In genomic region chr2:54666741-54667639, GRCh38 we compare ENCODE assay signal across 1 cellular context.
TF ChIP-seq lines count a peak whose summit lies in the region.

No MANE protein-coding gene starts in this region.

TF ChIP-seq in HepG2, 621 proteins besides CTCF, POLR2A, EP300 and RAD21 (continued from another document and continues in another):
- TF ChIP-seq KIAA2018 (CRISPR knock-in tag; IDR thresholded peaks at IDR 0.05; ENCODE audit: borderline replicate concordance) (no peak), ZNF572 (CRISPR knock-in tag; IDR thresholded peaks at IDR 0.05) (no peak), MEF2D (CRISPR knock-in tag; IDR thresholded peaks at IDR 0.05) (no peak), ZNF276 (CRISPR knock-in tag; IDR thresholded peaks at IDR 0.05; ENCODE audit: low read depth) (peak; percentile 35; the same call in 1 of the 2 replicates), ZHX1 (CRISPR knock-in tag; IDR thresholded peaks at IDR 0.05; ENCODE audit: low read depth) (peak; percentile 75; the same call in 1 of the 2 replicates), ZNF564 (CRISPR knock-in tag; IDR thresholded peaks at IDR 0.05) (no peak), RELA (CRISPR knock-in tag; IDR thresholded peaks at IDR 0.05) (no peak), E2F1 (CRISPR knock-in tag; IDR thresholded peaks at IDR 0.05) (no peak), BCL6 (CRISPR knock-in tag; IDR thresholded peaks at IDR 0.05) (peak; percentile 78), NR2F6 (IDR thresholded peaks at IDR 0.05) (peak; percentile 90), NR2F6 (CRISPR knock-in tag; IDR thresholded peaks at IDR 0.05) (peak; percentile 92), SCMH1 (CRISPR knock-in tag; IDR thresholded peaks at IDR 0.05; ENCODE audit: borderline replicate concordance) (no peak), ZNF878 (CRISPR knock-in tag; IDR thresholded peaks at IDR 0.05) (no peak), ZNF432 (CRISPR knock-in tag; IDR thresholded peaks at IDR 0.05; ENCODE audit: borderline replicate concordance) (no peak), TRAFD1 (CRISPR knock-in tag; IDR thresholded peaks at IDR 0.05; ENCODE audit: borderline replicate concordance) (no peak), MTF2 (CRISPR knock-in tag; IDR thresholded peaks at IDR 0.05; ENCODE audit: borderline replicate concordance) (no peak), ZNF124 (CRISPR knock-in tag; IDR thresholded peaks at IDR 0.05) (no peak), ZNF18 (CRISPR knock-in tag; IDR thresholded peaks at IDR 0.05; ENCODE audit: insufficient replicate concordance) (peak; percentile 22), ATRX (CRISPR knock-in tag; IDR thresholded peaks at IDR 0.05; ENCODE audit: borderline replicate concordance) (no peak), ZBTB46 (CRISPR knock-in tag; IDR thresholded peaks at IDR 0.05; ENCODE audit: borderline replicate concordance) (no peak), ZNF891 (CRISPR knock-in tag; IDR thresholded peaks at IDR 0.05) (peak; percentile 46; the same call in 1 of the 2 replicates), HNF4A (CRISPR knock-in tag; IDR thresholded peaks at IDR 0.05) (peak; percentile 93), MBNL3 (CRISPR knock-in tag; conservative IDR thresholded peaks at IDR 0.05) (no peak), TFDP1 (CRISPR knock-in tag; IDR thresholded peaks at IDR 0.05; ENCODE audit: borderline replicate concordance) (peak; percentile 13; the same call in 1 of the 2 replicates), ZBTB10 (CRISPR knock-in tag; IDR thresholded peaks at IDR 0.05; ENCODE audit: borderline replicate concordance) (peak; percentile 61; the same call in 1 of the 2 replicates)
